In the genomic region with DNA sequence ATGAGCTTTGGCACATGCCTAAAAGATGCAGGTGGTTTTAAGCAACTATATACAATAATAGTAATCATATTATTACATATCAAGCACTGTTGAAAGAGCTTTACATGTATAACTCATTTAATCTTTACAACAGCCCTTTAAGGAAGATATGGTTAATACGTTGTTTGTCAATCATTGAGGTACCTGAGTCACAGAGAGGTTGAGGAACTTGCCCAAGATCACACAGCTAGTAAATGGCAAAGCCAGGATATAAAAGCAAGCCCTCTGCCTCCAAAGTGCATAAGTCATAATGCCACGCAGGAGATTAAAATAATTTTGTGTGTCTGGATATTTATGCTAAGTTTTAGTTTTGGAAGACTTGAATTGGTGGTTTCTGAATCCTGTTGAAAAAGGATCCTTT, we compare ENCODE assay signal across 21 cellular contexts.
"Had no signal": no experiment of that assay in that cellular context is flagged by ENCODE, and none has a peak within 500 bp of the region (broad histone marks: within the 10 kb centered on the region; RNA-seq: fewer than 3 reads in every experiment).

No MANE protein-coding gene starts in this region.

- H3K36me3 ChIP-seq: colonic mucosa, neutrophil, ovary, tibial artery, upper lobe of left lung, vagina had no signal

- H3K27me3 ChIP-seq: colonic mucosa, foreskin keratinocyte, hepatocyte, neutrophil, ovary, tibial artery, upper lobe of left lung, vagina had no signal

- H3K27me3 Mint-ChIP-seq: naive thymus-derived CD4-positive, alpha-beta T cell; progenitor cell of endocrine pancreas had no signal

- H3K4me3 Mint-ChIP-seq: naive thymus-derived CD4-positive, alpha-beta T cell; stimulated activated effector memory CD8-positive, alpha-beta T cell treated with anti-CD3 and anti-CD28 coated beads, Interleukin-12 subunit alpha, Interleukin-12 subunit beta, amount 100 ng/mL, for 72 hours had no signal

- H2AFZ ChIP-seq: hepatocyte had no signal

- H3K4me3 ChIP-seq: colonic mucosa, hepatocyte, ovary, smooth muscle cell, tibial artery, upper lobe of left lung, vagina had no signal

- H3K27ac ChIP-seq: colonic mucosa, foreskin keratinocyte, hepatocyte, neutrophil, ovary, tibial artery, upper lobe of left lung, vagina had no signal

- H3K27ac Mint-ChIP-seq: naive thymus-derived CD4-positive, alpha-beta T cell; stimulated activated effector memory CD8-positive, alpha-beta T cell treated with anti-CD3 and anti-CD28 coated beads, Interleukin-12 subunit alpha, Interleukin-12 subunit beta, amount 100 ng/mL, for 72 hours had no signal

- H3K4me1 Mint-ChIP-seq: naive thymus-derived CD4-positive, alpha-beta T cell; stimulated activated effector memory CD8-positive, alpha-beta T cell treated with anti-CD3 and anti-CD28 coated beads, Interleukin-12 subunit alpha, Interleukin-12 subunit beta, amount 100 ng/mL, for 72 hours had no signal

- DNase-seq: colonic mucosa; dermis blood vessel endothelial cell; erythroblast; foreskin keratinocyte; kidney; left colon; mesendoderm; naive thymus-derived CD4-positive, alpha-beta T cell; ovary; right cardiac atrium; stimulated activated CD4-positive, alpha-beta T cell treated with anti-CD3 and anti-CD28 coated beads, Interleukin-2, amount 100 ng/mL, for 48 hours; stimulated activated CD8-positive, alpha-beta memory T cell treated with anti-CD3 and anti-CD28 coated beads, Interleukin-4, amount 100 ng/mL, for 48 hours; stimulated activated naive CD8-positive, alpha-beta T cell treated with anti-CD3 and anti-CD28 coated beads, Interleukin-15, Interleukin-2, amounts not matched to agents 100 U/mL and 50 U/mL, for 24 hours; tibial artery; upper lobe of left lung had no signal

- H3K36me3 Mint-ChIP-seq: naive thymus-derived CD4-positive, alpha-beta T cell; stimulated activated effector memory CD8-positive, alpha-beta T cell treated with anti-CD3 and anti-CD28 coated beads, Interleukin-12 subunit alpha, Interleukin-12 subunit beta, amount 100 ng/mL, for 72 hours had no signal

- H3K4me1 ChIP-seq: colonic mucosa, foreskin keratinocyte had no signal

- ATAC-seq: foreskin keratinocyte; left colon; naive thymus-derived CD4-positive, alpha-beta T cell; right cardiac atrium; stimulated activated effector memory CD8-positive, alpha-beta T cell treated with anti-CD3 and anti-CD28 coated beads, Interleukin-12 subunit alpha, Interleukin-12 subunit beta, amount 100 ng/mL, for 72 hours; stimulated activated naive CD8-positive, alpha-beta T cell treated with anti-CD3 and anti-CD28 coated beads, Interleukin-15, Interleukin-2, amounts not matched to agents 100 U/mL and 50 U/mL, for 24 hours had no signal

- H3K9me3 Mint-ChIP-seq: naive thymus-derived CD4-positive, alpha-beta T cell; stimulated activated effector memory CD8-positive, alpha-beta T cell treated with anti-CD3 and anti-CD28 coated beads, Interleukin-12 subunit alpha, Interleukin-12 subunit beta, amount 100 ng/mL, for 72 hours had no signal

- H3K9me3 ChIP-seq: colonic mucosa, neutrophil, ovary, tibial artery, upper lobe of left lung, vagina had no signal

- H3K4me2 ChIP-seq: hepatocyte, smooth muscle cell had no signal
